1 cellular context compared by ENCODE assay signal in genomic region chr19:307111-307531, GRCh38.
TF ChIP-seq lines count a peak whose summit lies in the region.

No MANE protein-coding gene starts in this region.

TF ChIP-seq in GM12878, 131 proteins besides CTCF, POLR2A, EP300 and RAD21:
- TF ChIP-seq RELA (IDR thresholded peaks at IDR 0.05; ENCODE audit: borderline replicate concordance, partially characterized antibody): no peak
- TF ChIP-seq E2F4 (IDR thresholded peaks at IDR 0.05; ENCODE audit: low read depth, low read length): no peak
TF ChIP-seq in GM12878: peak in this region for 0.
